In the genomic region with DNA sequence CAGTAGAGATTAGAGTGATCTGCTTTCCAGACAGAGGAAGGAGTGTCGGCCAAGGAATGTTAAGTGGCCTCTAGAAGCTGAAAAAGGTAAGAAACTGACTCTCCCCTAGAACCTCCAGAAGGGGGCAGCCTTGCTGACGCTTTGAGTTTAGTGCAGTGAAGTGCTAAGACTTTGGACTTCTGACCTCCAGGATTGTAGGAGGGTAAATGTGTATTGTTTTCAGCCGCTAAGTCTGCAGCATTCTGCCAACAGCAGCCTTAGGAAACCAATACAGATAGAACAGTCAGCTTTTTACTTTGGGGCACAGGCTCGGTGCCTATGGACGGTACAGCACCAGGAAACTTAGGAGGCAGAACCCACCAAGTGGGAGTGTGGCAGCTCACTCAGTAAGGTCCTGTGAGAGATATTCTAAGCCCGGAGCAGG, we compare ENCODE assay signal across 8 cellular contexts. TPM values are rescaled to one million over a fixed set of nuclear protein-coding genes. Genes with fewer than 3 reads are reported as not detected.
DNase-seq lines count a peak whose midpoint lies in the region; ATAC-seq, FAIRE-seq and TF ChIP-seq lines count a peak whose summit lies in the region.

No MANE protein-coding gene starts in this region.

- in situ Hi-C loops in GM23248 (cut with MboI): no loop called here

- DNase-seq in GM23248 (peak; percentile 65), Peyer's patch (peak; percentile 55 to 90 (median 63)), astrocyte of the hippocampus (ENCODE audit: low read depth, low spot score) (peak; percentile 77), keratinocyte (ENCODE audit: low read depth, low spot score) (peak; percentile 44)
- peak; percentile 31 for DNase-seq in stimulated activated CD8-positive, alpha-beta memory T cell treated with anti-CD3 and anti-CD28 coated beads, Interleukin-4, amount 100 ng/mL, for 24 hours (ENCODE audit: low read depth)

- H2AFZ ChIP-seq in GM23248: no peak overlapping the region
- H2AFZ ChIP-seq in keratinocyte (ENCODE audit: control insufficient read depth, low read length): no peak overlapping the region

- H3K4me1 ChIP-seq in BLaER1 (peaks cover 61% of the 10 kb centered on the region), GM23248 (ENCODE audit: insufficient read depth) (peaks cover 17% of the 10 kb centered on the region), Peyer's patch (peaks cover 0 to 46% (median 10%) of the 10 kb centered on the region in 4 donors), keratinocyte (ENCODE audit: control insufficient read depth, extremely low read depth, insufficient read depth, low read length) (peaks cover 21% of the 10 kb centered on the region)

- H3K36me3 ChIP-seq in BLaER1 (peaks cover 10% of the 10 kb centered on the region; the same call in 1 of the 2 replicates), GM23248 (ENCODE audit: low read depth) (no peaks in the 10 kb centered on the region), Peyer's patch (no peaks in the 10 kb centered on the region), keratinocyte (ENCODE audit: control insufficient read depth in 2 of 2, extremely low read depth in 1 of 2, insufficient read depth in 2 of 2, low read length in 2 of 2) (peaks cover 0 to 1% of the 10 kb centered on the region in 2 experiments)

- no peak for ATAC-seq in GM21576 (IDR thresholded peaks at IDR 0.05; ENCODE audit: unreplicated experiment)
- ATAC-seq in HG03521 (IDR thresholded peaks at IDR 0.05; ENCODE audit: unreplicated experiment): no peak

- 51 to 53% methylated on average over 6 of the region's 6 CpGs for WGBS in GM23248 (ENCODE audit: low coverage in 1 of 2, low lambda C conversion rate in 2 of 2, missing lambda C conversion rate in 2 of 2), 2 experiments

- no peak overlapping the region for H3K4me3 ChIP-seq in BLaER1
- no peak overlapping the region for H3K4me3 ChIP-seq in GM23248
- peak overlapping the region in 1 of 4 donors; percentile 1 for H3K4me3 ChIP-seq in Peyer's patch
- no peak overlapping the region for H3K4me3 ChIP-seq in keratinocyte (ENCODE audit: control insufficient read depth in 2 of 3, extremely low read depth in 1 of 3, insufficient read depth in 2 of 3, low read depth in 1 of 3, low read length in 3 of 3)

- no peak for FAIRE-seq in keratinocyte (lab: Jason Lieb, UNC)

- H3K9ac ChIP-seq in BLaER1 (no peak overlapping the region), GM23248 (no peak overlapping the region), keratinocyte (ENCODE audit: control insufficient read depth, extremely low read depth, insufficient read depth, low read length) (no peak overlapping the region)

- H3K4me2 ChIP-seq in BLaER1: peak overlapping the region; percentile 51
- no peak overlapping the region for H3K4me2 ChIP-seq in GM23248 (ENCODE audit: unreplicated experiment)
- H3K4me2 ChIP-seq in keratinocyte (ENCODE audit: control insufficient read depth, extremely low read depth, insufficient read depth, low read depth, low read length): no peak overlapping the region

- peaks cover 32% of the 10 kb centered on the region for H3K79me2 ChIP-seq in GM23248 (ENCODE audit: insufficient read depth)
- peaks cover 23% of the 10 kb centered on the region for H3K79me2 ChIP-seq in keratinocyte (ENCODE audit: control insufficient read depth, insufficient read depth, low read length)

- dilution Hi-C loops in keratinocyte (cut with MboI; ENCODE audit: extremely low pct_ligation_motif_present, low sequenced_read_pairs): no loop called here

- H3K27me3 ChIP-seq in BLaER1: no peaks in the 10 kb centered on the region
- no peaks in the 10 kb centered on the region for H3K27me3 ChIP-seq in GM23248 (replicated peaks; ENCODE audit: insufficient read depth)
- H3K27me3 ChIP-seq in Peyer's patch: no peaks in the 10 kb centered on the region
- no peaks in the 10 kb centered on the region for H3K27me3 ChIP-seq in keratinocyte (ENCODE audit: control insufficient read depth, extremely low read depth, insufficient read depth, low read length)

- no peaks in the 10 kb centered on the region for H3K9me1 ChIP-seq in keratinocyte (ENCODE audit: control insufficient read depth, extremely low read depth, insufficient read depth, low read length)

- TF ChIP-seq POLR2A in Peyer's patch (IDR thresholded peaks at IDR 0.05): peak in 1 of 2 donors; percentile 8

- H4K20me1 ChIP-seq in BLaER1: peaks cover 8% of the 10 kb centered on the region
- no peaks in the 10 kb centered on the region for H4K20me1 ChIP-seq in GM23248 (ENCODE audit: insufficient read depth)
- no peaks in the 10 kb centered on the region for H4K20me1 ChIP-seq in keratinocyte (ENCODE audit: control insufficient read depth, extremely low read depth, insufficient read depth, low read length)

- H3K9me3 ChIP-seq in BLaER1 (peaks cover 29% of the 10 kb centered on the region), GM23248 (ENCODE audit: low read depth) (no peaks in the 10 kb centered on the region), Peyer's patch (peaks cover 0 to 4% (median 2%) of the 10 kb centered on the region in 4 donors), keratinocyte (ENCODE audit: control insufficient read depth, low read depth, low read length) (no peaks in the 10 kb centered on the region)

- TF ChIP-seq CTCF in Peyer's patch (IDR thresholded peaks at IDR 0.05) (peak; percentile 46 to 93 (median 80)), keratinocyte (optimal IDR thresholded peaks at IDR 0.05 in 1 of 3, IDR thresholded peaks at IDR 0.05 in 1 of 3, conservative IDR thresholded peaks at IDR 0.05 in 1 of 3; ENCODE audit: extremely low read depth in 1 of 3, insufficient read depth in 2 of 3, low read length in 3 of 3) (peak; percentile 65 to 77 (median 76))

- H3K9me2 ChIP-seq in GM23248 (ENCODE audit: insufficient read depth): no peaks in the 10 kb centered on the region

- H3F3A ChIP-seq in GM23248 (ENCODE audit: insufficient read depth): peaks cover 11% of the 10 kb centered on the region

- no peak overlapping the region for H3K27ac ChIP-seq in BLaER1
- H3K27ac ChIP-seq in GM23248: no peak overlapping the region
- peak overlapping the region in 3 of 4 donors; percentile 30 to 75 (median 66) for H3K27ac ChIP-seq in Peyer's patch
- H3K27ac ChIP-seq in keratinocyte (ENCODE audit: control insufficient read depth, insufficient read depth, low read length): no peak overlapping the region

RNA-seq across cellular contexts. Expression of gene TBC1D22A, which starts 3.6 kb away (rescaled TPM):
- 12.3 and 13.3 TPM in 2 replicates for total RNA-seq in GM23248 (2014; rRNA removed; shearing (Covaris generic))
- 16.9 and 17.9 TPM in 2 replicates for polyA plus RNA-seq in GM23248 (2016; fragmentation: Nextera tagmentation; extraction: Ambion mirVana)
- 10 to 100 TPM; 42.6 to 70.4 (median 55.1) TPM for total RNA-seq in Peyer's patch
- 17.7 to 22.7 TPM (median 20.9 TPM) in 3 replicates for polyA plus RNA-seq in keratinocyte
- polyA plus RNA-seq in keratinocyte (2011; ENCODE audit: low read depth): 25.3 TPM
- 20.4 and 25.8 TPM in 2 replicates for polyA plus RNA-seq in keratinocyte (2011; cell fraction: cytosol; rRNA removed)
- 16.9 and 19.1 TPM in 2 replicates for polyA plus RNA-seq in keratinocyte (2011; cell fraction: nucleus; rRNA removed)
- 15.0 and 23.9 TPM in 2 replicates for polyA plus RNA-seq in keratinocyte (2012; ENCODE audit: low replicate concordance)
- polyA minus RNA-seq in keratinocyte: 14.2 to 21.3 TPM (median 14.7 TPM) in 3 replicates
- polyA minus RNA-seq in keratinocyte (2011; cell fraction: cytosol; rRNA and poly(A)+ RNA removed): 19.6 TPM
- polyA minus RNA-seq in keratinocyte (2011; cell fraction: nucleus; rRNA and poly(A)+ RNA removed): 11.9 and 20.6 TPM in 2 replicates

RNA-seq across cellular contexts. Expression of gene CERK, which starts 20.8 kb away (rescaled TPM):
- total RNA-seq in GM23248 (2014; rRNA removed; shearing (Covaris generic)): 45.1 and 45.4 TPM in 2 replicates
- polyA plus RNA-seq in GM23248 (2016; fragmentation: Nextera tagmentation; extraction: Ambion mirVana): 24.3 and 25.3 TPM in 2 replicates
- 100 to 1,000 TPM in 1 of 4 donors, 10 to 100 TPM in 3; 89.1 to 131 (median 94.7) TPM for total RNA-seq in Peyer's patch
- 11.7 to 12.7 TPM (median 11.9 TPM) in 3 replicates for polyA plus RNA-seq in keratinocyte
- polyA plus RNA-seq in keratinocyte (2011; ENCODE audit: low read depth): 10.3 TPM
- polyA plus RNA-seq in keratinocyte (2011; cell fraction: cytosol; rRNA removed): 7.9 and 9.0 TPM in 2 replicates
- polyA plus RNA-seq in keratinocyte (2011; cell fraction: nucleus; rRNA removed): 8.3 and 9.7 TPM in 2 replicates
- polyA plus RNA-seq in keratinocyte (2012; ENCODE audit: low replicate concordance): 11.7 and 12.5 TPM in 2 replicates
- 19.9 to 24.0 TPM (median 20.7 TPM) in 3 replicates for polyA minus RNA-seq in keratinocyte
- 20.1 TPM for polyA minus RNA-seq in keratinocyte (2011; cell fraction: cytosol; rRNA and poly(A)+ RNA removed)
- 7.1 and 9.8 TPM in 2 replicates for polyA minus RNA-seq in keratinocyte (2011; cell fraction: nucleus; rRNA and poly(A)+ RNA removed)

Comparison
In these comparisons a context has a peak if more than half of its experiments do, and no peak if none do; other contexts are left out.
1. H3K27ac ChIP-seq: peak in Peyer's patch (3 of 4); none in BLaER1 (single experiment), GM23248 (single experiment) and keratinocyte (single experiment).
2. Peak in every context shown above with its lines, with median percentiles within 50 percentile points of each other: DNase-seq.